Comparison of ENCODE assay signal across 11 cellular contexts in the genomic region with DNA sequence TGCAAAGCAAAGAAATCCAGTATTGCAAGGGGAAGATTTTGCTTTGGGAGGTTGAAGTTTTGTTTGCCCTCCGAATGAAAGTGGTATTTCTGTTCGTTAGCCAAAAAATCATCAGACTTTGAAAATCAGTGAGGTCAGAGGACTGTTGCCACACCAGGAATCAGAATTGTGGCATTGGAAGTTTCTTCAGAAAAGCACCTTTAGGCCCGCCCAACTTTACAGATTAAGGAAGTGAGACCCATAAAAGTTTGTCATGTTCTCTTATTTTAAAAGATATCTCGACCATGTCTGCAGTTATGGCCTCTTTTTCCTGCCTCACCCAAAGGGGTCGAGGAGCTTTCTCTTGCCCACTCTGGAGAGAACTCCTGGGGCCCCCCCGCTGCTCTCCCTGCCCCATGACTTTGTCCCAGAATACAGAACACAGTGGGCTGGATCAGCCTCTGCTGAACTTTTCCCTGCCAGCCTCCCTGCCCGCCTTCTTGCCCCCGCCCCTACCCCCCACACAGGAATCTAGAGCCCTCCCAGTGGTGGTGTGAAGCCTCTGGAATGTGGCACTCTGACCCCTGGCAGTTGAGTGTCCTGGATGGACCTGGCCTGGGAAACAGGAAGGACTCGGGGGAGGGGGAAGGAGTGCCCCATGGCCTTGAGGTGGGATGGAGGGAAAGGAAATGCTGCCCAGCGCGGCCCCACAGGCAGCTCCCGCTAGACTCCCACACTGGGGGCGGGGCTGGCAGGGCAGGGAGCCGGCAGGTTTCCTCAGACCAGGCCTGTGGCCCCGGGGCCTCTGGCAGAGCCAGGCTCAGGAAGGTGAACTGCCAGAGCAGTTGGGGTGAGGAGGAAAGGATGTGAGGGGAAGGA. TPM values are rescaled to one million over a fixed set of nuclear protein-coding genes. Genes with fewer than 3 reads are reported as not detected.
A peak's percentile ranks its signal among the peaks of the same experiment; 100 is the strongest.
DNase-seq lines count a peak whose midpoint lies in the region; ATAC-seq and TF ChIP-seq lines count a peak whose summit lies in the region.
"Had no signal": no experiment of that assay in that cellular context is flagged by ENCODE, and none has a peak within 500 bp of the region (broad histone marks: within the 10 kb centered on the region; RNA-seq: fewer than 3 reads in every experiment).

No MANE protein-coding gene starts in this region.

- H3K9me3 Mint-ChIP-seq in activated naive CD8-positive, alpha-beta T cell treated with anti-CD3 and anti-CD28 coated beads, Interleukin-2, amount 50 U/mL, for 24 hours, result no peaks in the 10 kb centered on the region

- no peak overlapping the region for H3K4me3 ChIP-seq in H7 (ENCODE audit: insufficient read depth, low read depth, low read length)
- H3K4me3 ChIP-seq in left ventricle myocardium inferior, result no peak overlapping the region
- H3K4me3 ChIP-seq in psoas muscle, result no peak overlapping the region

- TF ChIP-seq CTCF in left ventricle myocardium inferior (IDR thresholded peaks at IDR 0.05; ENCODE audit: borderline replicate concordance) (no peak), psoas muscle (IDR thresholded peaks at IDR 0.05) (no peak)

- ATAC-seq in psoas muscle, result peak in 3 of 4 donors; percentile 19 to 61 (median 29)
- no peak for ATAC-seq in activated naive CD8-positive, alpha-beta T cell treated with anti-CD3 and anti-CD28 coated beads, Interleukin-2, amount 50 U/mL, for 24 hours

- H3K4me1 Mint-ChIP-seq in activated naive CD8-positive, alpha-beta T cell treated with anti-CD3 and anti-CD28 coated beads, Interleukin-2, amount 50 U/mL, for 24 hours, result peaks cover 20% of the 10 kb centered on the region

- H3K4me1 ChIP-seq in left ventricle myocardium inferior (peaks cover 51% of the 10 kb centered on the region), psoas muscle (peaks cover 62% of the 10 kb centered on the region)

- 51 to 62% (median 58%) methylated on average over 14 to 15 of the region's 15 CpGs for WGBS in psoas muscle, 3 donors

- no peak overlapping the region for H3K27ac ChIP-seq in left ventricle myocardium inferior (replicated peaks)
- H3K27ac ChIP-seq in psoas muscle, result no peak overlapping the region
- H3K27ac ChIP-seq: HL-60 had no signal

- H3K27me3 ChIP-seq in H7 (ENCODE audit: control insufficient read depth, insufficient read depth, low read length), result no peaks in the 10 kb centered on the region
- no peaks in the 10 kb centered on the region for H3K27me3 ChIP-seq in left ventricle myocardium inferior (ENCODE audit: low read depth)
- no peaks in the 10 kb centered on the region for H3K27me3 ChIP-seq in psoas muscle (ENCODE audit: insufficient read depth in 3 of 3, low read length in 2 of 3)

- DNase-seq in H7, result peak; percentile 66
- DNase-seq in SW480 (ENCODE audit: low spot score), result peak; percentile 71
- DNase-seq in left ventricle myocardium inferior, result peak; percentile 23
- DNase-seq in psoas muscle, result peak in 1 of 2 donors; percentile 50
- DNase-seq in activated naive CD8-positive, alpha-beta T cell treated with anti-CD3 and anti-CD28 coated beads, Interleukin-2, amount 50 U/mL, for 24 hours, result no peak
- no peak for DNase-seq in activated naive CD4-positive, alpha-beta T cell treated with Interleukin-2 at 50 U/mL for 16 hours
- DNase-seq in T-helper 9 cell, result no peak
- no peak for DNase-seq in GDM1 (lab: John Stamatoyannopoulos, UW)
- DNase-seq: DMS79; stimulated activated CD4-positive, alpha-beta T cell treated with anti-CD3 and anti-CD28 coated beads, Interleukin-4, amount 100 ng/mL, for 4 hours had no signal

- H3K27ac Mint-ChIP-seq in activated naive CD8-positive, alpha-beta T cell treated with anti-CD3 and anti-CD28 coated beads, Interleukin-2, amount 50 U/mL, for 24 hours, result no peak overlapping the region

- H3K36me3 ChIP-seq in H7 (replicated peaks; ENCODE audit: control insufficient read depth, insufficient read depth, low read length) (no peaks in the 10 kb centered on the region), left ventricle myocardium inferior (peaks cover 5% of the 10 kb centered on the region), psoas muscle (ENCODE audit: insufficient read depth in 1 of 2, low read depth in 1 of 2) (peaks cover 2 to 26% of the 10 kb centered on the region in 2 donors)

- intact Hi-C loops in left ventricle myocardium inferior (cut with micrococcal nuclease), result no loop called here
- intact Hi-C loops in psoas muscle (cut with DNase I), result no loop called here

- H3K9me3 ChIP-seq in left ventricle myocardium inferior (replicated peaks) (no peaks in the 10 kb centered on the region), psoas muscle (no peaks in the 10 kb centered on the region)

- H3K36me3 Mint-ChIP-seq in activated naive CD8-positive, alpha-beta T cell treated with anti-CD3 and anti-CD28 coated beads, Interleukin-2, amount 50 U/mL, for 24 hours (ENCODE audit: low read depth), result peaks cover 13% of the 10 kb centered on the region

- H3K27me3 Mint-ChIP-seq in activated naive CD8-positive, alpha-beta T cell treated with anti-CD3 and anti-CD28 coated beads, Interleukin-2, amount 50 U/mL, for 24 hours, result no peaks in the 10 kb centered on the region

- no peak overlapping the region for H3K4me3 Mint-ChIP-seq in activated naive CD8-positive, alpha-beta T cell treated with anti-CD3 and anti-CD28 coated beads, Interleukin-2, amount 50 U/mL, for 24 hours

RNA-seq across cellular contexts. Expression of a gene that starts 25.3 kb away (rescaled TPM):
- total RNA-seq in H7 (2014; rRNA removed; shearing (Covaris generic)), result 19.0 and 21.4 TPM in 2 replicates
- total RNA-seq in left ventricle myocardium inferior (45.6 TPM), psoas muscle (10 to 100 TPM; 49.8 to 66.2 (median 56.3) TPM)
- 10 to 100 TPM; 10.2 to 68.1 (median 53.1) TPM for polyA plus RNA-seq in psoas muscle

Comparison
In these comparisons a context has a peak if more than half of its experiments do, and no peak if none do; other contexts are left out.
1. DNase-seq: peak in H7 (single experiment), SW480 (single experiment) and left ventricle myocardium inferior (single experiment); none in activated naive CD8-positive, alpha-beta T cell treated with anti-CD3 and anti-CD28 coated beads, Interleukin-2, amount 50 U/mL, for 24 hours (single experiment), activated naive CD4-positive, alpha-beta T cell treated with Interleukin-2 at 50 U/mL for 16 hours (single experiment), T-helper 9 cell (single experiment) and GDM1 (single experiment).